ENCODE assay signal across 1 cellular context in the genomic region with DNA sequence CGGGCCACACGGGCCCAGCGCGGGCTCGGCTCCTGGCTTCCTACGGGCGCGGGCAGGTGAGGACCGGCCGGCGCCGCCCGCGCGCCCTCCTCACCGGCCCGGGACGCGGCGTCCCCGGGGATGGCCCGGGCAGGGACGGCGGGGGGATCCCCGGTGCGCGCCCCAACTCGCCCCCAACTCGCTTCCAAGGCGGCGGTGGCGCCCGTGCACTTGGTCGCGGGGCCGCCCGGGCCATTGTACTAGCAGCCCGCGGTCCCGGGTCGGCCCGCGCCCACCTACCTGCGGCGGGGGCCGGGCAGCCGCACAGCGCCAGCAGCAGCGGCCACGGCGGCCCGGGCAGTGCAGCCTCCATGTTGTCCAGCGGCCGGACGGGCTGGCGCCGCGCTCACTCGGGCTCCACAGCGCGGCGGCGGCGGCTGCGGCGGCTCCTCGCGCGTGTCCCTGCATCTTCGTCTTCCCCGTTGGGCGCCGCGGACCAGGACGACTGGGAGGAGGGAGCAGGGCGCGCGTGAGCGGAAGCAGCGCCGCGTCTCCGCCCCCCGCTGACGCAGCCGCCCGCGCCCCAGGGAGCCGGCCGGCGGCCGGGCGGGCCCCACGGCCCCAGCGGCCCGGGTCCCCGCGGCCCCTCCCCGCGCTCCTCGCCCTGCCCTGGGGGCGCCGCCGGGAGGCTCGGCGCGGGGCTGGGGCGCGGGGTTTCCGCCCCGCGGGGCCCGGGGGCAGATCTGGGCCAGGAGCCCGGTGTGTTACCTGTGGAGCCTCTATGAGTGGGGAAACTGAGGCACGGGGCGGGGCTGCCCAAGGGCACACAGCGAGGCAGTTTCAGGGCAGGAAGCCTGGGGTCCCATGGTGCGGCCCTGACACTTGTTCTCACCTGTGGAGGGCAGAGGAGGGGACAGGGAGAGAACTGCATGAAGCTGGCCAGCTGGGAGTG.
TF ChIP-seq lines count a peak whose summit lies in the region.

No MANE protein-coding gene starts in this region.

TF ChIP-seq in K562, 482 proteins besides CTCF, POLR2A, EP300 and RAD21 (continued from another document and continues in another):
- no peak for TF ChIP-seq TCF7 (IDR thresholded peaks at IDR 0.05; ENCODE audit: borderline replicate concordance)
- no peak for TF ChIP-seq ZNF253 (CRISPR knock-in tag; conservative IDR thresholded peaks at IDR 0.05)
- 0 out of 2 replicates have a peak, but pooled peaks have one; percentile 59 for TF ChIP-seq GATAD2B (IDR thresholded peaks at IDR 0.05; ENCODE audit: borderline replicate concordance)
- TF ChIP-seq, protein P1, sequence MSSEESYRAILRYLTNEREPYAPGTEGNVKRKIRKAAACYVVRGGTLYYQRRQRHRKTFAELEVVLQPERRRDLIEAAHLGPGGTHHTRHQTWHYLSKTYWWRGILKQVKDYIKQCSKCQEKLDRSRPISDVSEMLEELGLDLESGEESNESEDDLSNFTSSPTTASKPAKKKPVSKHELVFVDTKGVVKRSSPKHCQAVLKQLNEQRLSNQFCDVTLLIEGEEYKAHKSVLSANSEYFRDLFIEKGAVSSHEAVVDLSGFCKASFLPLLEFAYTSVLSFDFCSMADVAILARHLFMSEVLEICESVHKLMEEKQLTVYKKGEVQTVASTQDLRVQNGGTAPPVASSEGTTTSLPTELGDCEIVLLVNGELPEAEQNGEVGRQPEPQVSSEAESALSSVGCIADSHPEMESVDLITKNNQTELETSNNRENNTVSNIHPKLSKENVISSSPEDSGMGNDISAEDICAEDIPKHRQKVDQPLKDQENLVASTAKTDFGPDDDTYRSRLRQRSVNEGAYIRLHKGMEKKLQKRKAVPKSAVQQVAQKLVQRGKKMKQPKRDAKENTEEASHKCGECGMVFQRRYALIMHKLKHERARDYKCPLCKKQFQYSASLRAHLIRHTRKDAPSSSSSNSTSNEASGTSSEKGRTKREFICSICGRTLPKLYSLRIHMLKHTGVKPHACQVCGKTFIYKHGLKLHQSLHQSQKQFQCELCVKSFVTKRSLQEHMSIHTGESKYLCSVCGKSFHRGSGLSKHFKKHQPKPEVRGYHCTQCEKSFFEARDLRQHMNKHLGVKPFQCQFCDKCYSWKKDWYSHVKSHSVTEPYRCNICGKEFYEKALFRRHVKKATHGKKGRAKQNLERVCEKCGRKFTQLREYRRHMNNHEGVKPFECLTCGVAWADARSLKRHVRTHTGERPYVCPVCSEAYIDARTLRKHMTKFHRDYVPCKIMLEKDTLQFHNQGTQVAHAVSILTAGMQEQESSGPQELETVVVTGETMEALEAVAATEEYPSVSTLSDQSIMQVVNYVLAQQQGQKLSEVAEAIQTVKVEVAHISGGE (CRISPR knock-in tag; IDR thresholded peaks at IDR 0.05): peak; percentile 52 to 77 (median 58); a peak in 3 of 6 replicates
- no peak for TF ChIP-seq ZNF707 (CRISPR knock-in tag; conservative IDR thresholded peaks at IDR 0.05)
- TF ChIP-seq JUND (IDR thresholded peaks at IDR 0.05; ENCODE audit: borderline replicate concordance, low read depth, low read length): no peak
- no peak for TF ChIP-seq JUND (tag; IDR thresholded peaks at IDR 0.05; ENCODE audit: borderline replicate concordance, low read depth, low read length)
- TF ChIP-seq ZNF12 (CRISPR knock-in tag; IDR thresholded peaks at IDR 0.05): no peak
- no peak for TF ChIP-seq ZNF668 (CRISPR knock-in tag; IDR thresholded peaks at IDR 0.05)
- no peak for TF ChIP-seq NFIC (IDR thresholded peaks at IDR 0.05)
- TF ChIP-seq MXI1 (IDR thresholded peaks at IDR 0.05; ENCODE audit: low read depth, low read length): no peak
- TF ChIP-seq ZNF239 (CRISPR knock-in tag; IDR thresholded peaks at IDR 0.05): no peak
- TF ChIP-seq BRCA1 (IDR thresholded peaks at IDR 0.05): no peak
- no peak for TF ChIP-seq BRCA1 (CRISPR knock-in tag; IDR thresholded peaks at IDR 0.05)
- no peak for TF ChIP-seq IRF2 (CRISPR knock-in tag; IDR thresholded peaks at IDR 0.05)
- no peak for TF ChIP-seq STAG1 (CRISPR knock-in tag; IDR thresholded peaks at IDR 0.05; ENCODE audit: borderline replicate concordance)
- peak; percentile 84 for TF ChIP-seq SAFB (IDR thresholded peaks at IDR 0.05; ENCODE audit: borderline replicate concordance, low read depth, low read length)
- TF ChIP-seq ZC3H4 (CRISPR knock-in tag; IDR thresholded peaks at IDR 0.05; ENCODE audit: borderline replicate concordance): no peak
- no peak for TF ChIP-seq ZNF3 (CRISPR knock-in tag; IDR thresholded peaks at IDR 0.05)
- TF ChIP-seq RB1 (IDR thresholded peaks at IDR 0.05; ENCODE audit: low read depth): peak; percentile 53; the same call in 1 of the 2 replicates
- TF ChIP-seq BHLHE40 (IDR thresholded peaks at IDR 0.05; ENCODE audit: low read length): peak; percentile 60
- TF ChIP-seq SMARCA4 (IDR thresholded peaks at IDR 0.05): no peak
- TF ChIP-seq TAL1 (IDR thresholded peaks at IDR 0.05): no peak
- TF ChIP-seq POLR2AphosphoS5 (IDR thresholded peaks at IDR 0.05; ENCODE audit: control insufficient read depth, insufficient read depth, low read depth, low read length): 0 out of 2 replicates have a peak, but pooled peaks have one; percentile 25
- no peak for TF ChIP-seq POLR3A (IDR thresholded peaks at IDR 0.05; ENCODE audit: borderline replicate concordance, extremely low read depth, insufficient read depth, insufficient read length)
- TF ChIP-seq L3MBTL2 (IDR thresholded peaks at IDR 0.05): peak; percentile 20; the same call in 1 of the 2 replicates
- TF ChIP-seq ZFX (CRISPR knock-in tag; IDR thresholded peaks at IDR 0.05): 0 out of 2 replicates have a peak, but pooled peaks have one; percentile 22
- TF ChIP-seq ZBTB12 (CRISPR knock-in tag; IDR thresholded peaks at IDR 0.05): peak; percentile 25; the same call in 1 of the 2 replicates
- no peak for TF ChIP-seq MTA2 (IDR thresholded peaks at IDR 0.05; ENCODE audit: low read depth)
- TF ChIP-seq POLR2G (IDR thresholded peaks at IDR 0.05; ENCODE audit: low read depth, low read length): peak; percentile 78
- 0 out of 2 replicates have a peak, but pooled peaks have one; percentile 30 for TF ChIP-seq MYC (IDR thresholded peaks at IDR 0.05; ENCODE audit: low read depth, low read length)
- TF ChIP-seq MYC (CRISPR knock-in tag; IDR thresholded peaks at IDR 0.05; ENCODE audit: borderline replicate concordance, low read depth): no peak
- TF ChIP-seq UBTF (IDR thresholded peaks at IDR 0.05; ENCODE audit: borderline replicate concordance in 1 of 2, low read depth in 2 of 2, low read length in 2 of 2): peak in 1 of 2 experiments; percentile 56; a peak in 1 of 4 replicates
- TF ChIP-seq, protein P2, sequence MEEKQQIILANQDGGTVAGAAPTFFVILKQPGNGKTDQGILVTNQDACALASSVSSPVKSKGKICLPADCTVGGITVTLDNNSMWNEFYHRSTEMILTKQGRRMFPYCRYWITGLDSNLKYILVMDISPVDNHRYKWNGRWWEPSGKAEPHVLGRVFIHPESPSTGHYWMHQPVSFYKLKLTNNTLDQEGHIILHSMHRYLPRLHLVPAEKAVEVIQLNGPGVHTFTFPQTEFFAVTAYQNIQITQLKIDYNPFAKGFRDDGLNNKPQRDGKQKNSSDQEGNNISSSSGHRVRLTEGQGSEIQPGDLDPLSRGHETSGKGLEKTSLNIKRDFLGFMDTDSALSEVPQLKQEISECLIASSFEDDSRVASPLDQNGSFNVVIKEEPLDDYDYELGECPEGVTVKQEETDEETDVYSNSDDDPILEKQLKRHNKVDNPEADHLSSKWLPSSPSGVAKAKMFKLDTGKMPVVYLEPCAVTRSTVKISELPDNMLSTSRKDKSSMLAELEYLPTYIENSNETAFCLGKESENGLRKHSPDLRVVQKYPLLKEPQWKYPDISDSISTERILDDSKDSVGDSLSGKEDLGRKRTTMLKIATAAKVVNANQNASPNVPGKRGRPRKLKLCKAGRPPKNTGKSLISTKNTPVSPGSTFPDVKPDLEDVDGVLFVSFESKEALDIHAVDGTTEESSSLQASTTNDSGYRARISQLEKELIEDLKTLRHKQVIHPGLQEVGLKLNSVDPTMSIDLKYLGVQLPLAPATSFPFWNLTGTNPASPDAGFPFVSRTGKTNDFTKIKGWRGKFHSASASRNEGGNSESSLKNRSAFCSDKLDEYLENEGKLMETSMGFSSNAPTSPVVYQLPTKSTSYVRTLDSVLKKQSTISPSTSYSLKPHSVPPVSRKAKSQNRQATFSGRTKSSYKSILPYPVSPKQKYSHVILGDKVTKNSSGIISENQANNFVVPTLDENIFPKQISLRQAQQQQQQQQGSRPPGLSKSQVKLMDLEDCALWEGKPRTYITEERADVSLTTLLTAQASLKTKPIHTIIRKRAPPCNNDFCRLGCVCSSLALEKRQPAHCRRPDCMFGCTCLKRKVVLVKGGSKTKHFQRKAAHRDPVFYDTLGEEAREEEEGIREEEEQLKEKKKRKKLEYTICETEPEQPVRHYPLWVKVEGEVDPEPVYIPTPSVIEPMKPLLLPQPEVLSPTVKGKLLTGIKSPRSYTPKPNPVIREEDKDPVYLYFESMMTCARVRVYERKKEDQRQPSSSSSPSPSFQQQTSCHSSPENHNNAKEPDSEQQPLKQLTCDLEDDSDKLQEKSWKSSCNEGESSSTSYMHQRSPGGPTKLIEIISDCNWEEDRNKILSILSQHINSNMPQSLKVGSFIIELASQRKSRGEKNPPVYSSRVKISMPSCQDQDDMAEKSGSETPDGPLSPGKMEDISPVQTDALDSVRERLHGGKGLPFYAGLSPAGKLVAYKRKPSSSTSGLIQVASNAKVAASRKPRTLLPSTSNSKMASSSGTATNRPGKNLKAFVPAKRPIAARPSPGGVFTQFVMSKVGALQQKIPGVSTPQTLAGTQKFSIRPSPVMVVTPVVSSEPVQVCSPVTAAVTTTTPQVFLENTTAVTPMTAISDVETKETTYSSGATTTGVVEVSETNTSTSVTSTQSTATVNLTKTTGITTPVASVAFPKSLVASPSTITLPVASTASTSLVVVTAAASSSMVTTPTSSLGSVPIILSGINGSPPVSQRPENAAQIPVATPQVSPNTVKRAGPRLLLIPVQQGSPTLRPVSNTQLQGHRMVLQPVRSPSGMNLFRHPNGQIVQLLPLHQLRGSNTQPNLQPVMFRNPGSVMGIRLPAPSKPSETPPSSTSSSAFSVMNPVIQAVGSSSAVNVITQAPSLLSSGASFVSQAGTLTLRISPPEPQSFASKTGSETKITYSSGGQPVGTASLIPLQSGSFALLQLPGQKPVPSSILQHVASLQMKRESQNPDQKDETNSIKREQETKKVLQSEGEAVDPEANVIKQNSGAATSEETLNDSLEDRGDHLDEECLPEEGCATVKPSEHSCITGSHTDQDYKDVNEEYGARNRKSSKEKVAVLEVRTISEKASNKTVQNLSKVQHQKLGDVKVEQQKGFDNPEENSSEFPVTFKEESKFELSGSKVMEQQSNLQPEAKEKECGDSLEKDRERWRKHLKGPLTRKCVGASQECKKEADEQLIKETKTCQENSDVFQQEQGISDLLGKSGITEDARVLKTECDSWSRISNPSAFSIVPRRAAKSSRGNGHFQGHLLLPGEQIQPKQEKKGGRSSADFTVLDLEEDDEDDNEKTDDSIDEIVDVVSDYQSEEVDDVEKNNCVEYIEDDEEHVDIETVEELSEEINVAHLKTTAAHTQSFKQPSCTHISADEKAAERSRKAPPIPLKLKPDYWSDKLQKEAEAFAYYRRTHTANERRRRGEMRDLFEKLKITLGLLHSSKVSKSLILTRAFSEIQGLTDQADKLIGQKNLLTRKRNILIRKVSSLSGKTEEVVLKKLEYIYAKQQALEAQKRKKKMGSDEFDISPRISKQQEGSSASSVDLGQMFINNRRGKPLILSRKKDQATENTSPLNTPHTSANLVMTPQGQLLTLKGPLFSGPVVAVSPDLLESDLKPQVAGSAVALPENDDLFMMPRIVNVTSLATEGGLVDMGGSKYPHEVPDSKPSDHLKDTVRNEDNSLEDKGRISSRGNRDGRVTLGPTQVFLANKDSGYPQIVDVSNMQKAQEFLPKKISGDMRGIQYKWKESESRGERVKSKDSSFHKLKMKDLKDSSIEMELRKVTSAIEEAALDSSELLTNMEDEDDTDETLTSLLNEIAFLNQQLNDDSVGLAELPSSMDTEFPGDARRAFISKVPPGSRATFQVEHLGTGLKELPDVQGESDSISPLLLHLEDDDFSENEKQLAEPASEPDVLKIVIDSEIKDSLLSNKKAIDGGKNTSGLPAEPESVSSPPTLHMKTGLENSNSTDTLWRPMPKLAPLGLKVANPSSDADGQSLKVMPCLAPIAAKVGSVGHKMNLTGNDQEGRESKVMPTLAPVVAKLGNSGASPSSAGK (IDR thresholded peaks at IDR 0.05): no peak
- no peak for TF ChIP-seq CLOCK (CRISPR knock-in tag; IDR thresholded peaks at IDR 0.05; ENCODE audit: borderline replicate concordance)
